ENCODE assay signal across 9 cellular contexts in genomic region chr19:18879579-18880373, GRCh38. TPM values are rescaled to one million over a fixed set of nuclear protein-coding genes. Genes with fewer than 3 reads are reported as not detected.
DNase-seq lines count a peak whose midpoint lies in the region; ATAC-seq and TF ChIP-seq lines count a peak whose summit lies in the region.
"Had no signal": no experiment of that assay in that cellular context is flagged by ENCODE, and none has a peak within 500 bp of the region (broad histone marks: within the 10 kb centered on the region; RNA-seq: fewer than 3 reads in every experiment).

No MANE protein-coding gene starts in this region.

- no peaks in the 10 kb centered on the region for H3F3A ChIP-seq in OCI-LY1 (ENCODE audit: insufficient read depth, low read length)

- H3K9me3 ChIP-seq in OCI-LY1 (ENCODE audit: low read length): 0 out of 2 replicates have a peak, but pooled peaks cover 3% of the 10 kb centered on the region
- H3K9me3 ChIP-seq in testis: no peaks in the 10 kb centered on the region

- H3K4me1 ChIP-seq in OCI-LY1 (ENCODE audit: insufficient read depth, low read length, severe bottlenecking): peaks cover 6% of the 10 kb centered on the region
- H3K4me1 ChIP-seq in testis: no peaks in the 10 kb centered on the region

- H3K36me3 ChIP-seq in OCI-LY1 (ENCODE audit: insufficient read depth, low read length): no peaks in the 10 kb centered on the region; the same call in 1 of the 2 replicates
- H3K36me3 ChIP-seq in testis (ENCODE audit: low read depth, missing control alignments): no peaks in the 10 kb centered on the region

- intact Hi-C loops in left ventricle myocardium superior (cut with micrococcal nuclease) (no loop called here), Right ventricle myocardium inferior (cut with DNase I) (no loop called here), testis (cut with DNase I; ENCODE audit: low total_unique reads) (no loop called here)

- H3K9me2 ChIP-seq in OCI-LY1 (ENCODE audit: low read depth, low read length): no peaks in the 10 kb centered on the region

- H3K27ac Mint-ChIP-seq in effector memory CD8-positive, alpha-beta T cell: peak overlapping the region in 1 of 2 donors; percentile 41
- H3K27ac Mint-ChIP-seq: stimulated activated naive CD8-positive, alpha-beta T cell treated with anti-CD3 and anti-CD28 coated beads, Interleukin-15, Interleukin-2, amounts not matched to agents 100 ng/mL and 50 ng/mL, for 24 hours had no signal

- peaks cover 0 to 5% of the 10 kb centered on the region in 2 donors for H3K4me1 Mint-ChIP-seq in effector memory CD8-positive, alpha-beta T cell (ENCODE audit: low read depth in 2 of 2)

- no peaks in the 10 kb centered on the region for H4K20me1 ChIP-seq in OCI-LY1 (ENCODE audit: insufficient read depth, low read length)

- DNase-seq in left ventricle myocardium superior: no peak
- DNase-seq in Right ventricle myocardium inferior (ENCODE audit: missing footprints): no peak
- no peak for DNase-seq in effector memory CD8-positive, alpha-beta T cell
- DNase-seq in testis: peak; percentile 67
- no peak for DNase-seq in Ammon's horn (ENCODE audit: low spot score)
- DNase-seq in cortex of kidney (lab: John Stamatoyannopoulos, UW): no peak
- DNase-seq in medulla oblongata (ENCODE audit: extremely low spot score): no peak

- H3K4me3 Mint-ChIP-seq in effector memory CD8-positive, alpha-beta T cell: no peak overlapping the region
- H3K4me3 Mint-ChIP-seq: stimulated activated naive CD8-positive, alpha-beta T cell treated with anti-CD3 and anti-CD28 coated beads, Interleukin-15, Interleukin-2, amounts not matched to agents 100 ng/mL and 50 ng/mL, for 24 hours had no signal

- ATAC-seq in left ventricle myocardium superior: peak; percentile 22
- no peak for ATAC-seq in Right ventricle myocardium inferior
- peak; percentile 66 for ATAC-seq in effector memory CD8-positive, alpha-beta T cell (replicated peaks)

- TF ChIP-seq POLR2A in testis (IDR thresholded peaks at IDR 0.05): no peak

- H3K4me3 ChIP-seq in OCI-LY1 (ENCODE audit: low read depth, low read length, poor library complexity, severe bottlenecking) (no peak overlapping the region), testis (no peak overlapping the region)

- H3K9me3 Mint-ChIP-seq in effector memory CD8-positive, alpha-beta T cell: no peaks in the 10 kb centered on the region
- H3K9me3 Mint-ChIP-seq: stimulated activated naive CD8-positive, alpha-beta T cell treated with anti-CD3 and anti-CD28 coated beads, Interleukin-15, Interleukin-2, amounts not matched to agents 100 ng/mL and 50 ng/mL, for 24 hours had no signal

- H3K36me3 Mint-ChIP-seq in effector memory CD8-positive, alpha-beta T cell (ENCODE audit: insufficient read depth): no peaks in the 10 kb centered on the region

- peak overlapping the region; percentile 28; the same call in 1 of the 2 replicates for H3K4me2 ChIP-seq in OCI-LY1 (ENCODE audit: low read length)

- H2AFZ ChIP-seq in OCI-LY1 (ENCODE audit: low read length): no peak overlapping the region

- 65 to 70% methylated on average over 13 of the region's 13 CpGs for WGBS in testis, 2 donors

- H3K79me2 ChIP-seq in OCI-LY1 (ENCODE audit: insufficient read depth, low read length): no peaks in the 10 kb centered on the region

- H3K27me3 ChIP-seq in OCI-LY1 (ENCODE audit: insufficient read depth, low read length) (no peaks in the 10 kb centered on the region), testis (no peaks in the 10 kb centered on the region)

- TF ChIP-seq CTCF in OCI-LY1 (IDR thresholded peaks at IDR 0.05; ENCODE audit: low read length) (no peak), testis (IDR thresholded peaks at IDR 0.05) (no peak)

- no peak overlapping the region for H3K9ac ChIP-seq in OCI-LY1 (ENCODE audit: low read length)

- no peaks in the 10 kb centered on the region for H3K27me3 Mint-ChIP-seq in effector memory CD8-positive, alpha-beta T cell
- H3K27me3 Mint-ChIP-seq: stimulated activated naive CD8-positive, alpha-beta T cell treated with anti-CD3 and anti-CD28 coated beads, Interleukin-15, Interleukin-2, amounts not matched to agents 100 ng/mL and 50 ng/mL, for 24 hours had no signal

- H3K27ac ChIP-seq in OCI-LY1 (ENCODE audit: low read depth, low read length, poor library complexity, severe bottlenecking): no peak overlapping the region
- no peak overlapping the region for H3K27ac ChIP-seq in testis

RNA-seq across cellular contexts. Expression of gene CERS1, which starts 16.2 kb away (rescaled TPM):
- total RNA-seq in left ventricle myocardium superior: 0.42 TPM
- total RNA-seq in Right ventricle myocardium inferior: 0.30 TPM
- total RNA-seq in testis: 10 to 100 TPM; 64.5 to 73.2 TPM
- 43.0 TPM for polyA plus RNA-seq in testis (ENCODE audit: insufficient read depth, low read depth, low replicate concordance)

RNA-seq across cellular contexts. Expression of gene COPE, which starts 39.4 kb away (rescaled TPM):
- 140 TPM for total RNA-seq in left ventricle myocardium superior
- total RNA-seq in Right ventricle myocardium inferior: 139 TPM
- total RNA-seq in testis: 100 to 1,000 TPM; 490 to 692 TPM
- 343 TPM for polyA plus RNA-seq in testis (ENCODE audit: insufficient read depth, low read depth, low replicate concordance)

RNA-seq across cellular contexts. Expression of gene DDX49, which starts 39.7 kb away (rescaled TPM):
- total RNA-seq in left ventricle myocardium superior: 22.2 TPM
- 25.6 TPM for total RNA-seq in Right ventricle myocardium inferior
- 10 to 100 TPM; 84.8 to 95.6 TPM for total RNA-seq in testis
- polyA plus RNA-seq in testis (ENCODE audit: insufficient read depth, low read depth, low replicate concordance): 65.6 TPM

RNA-seq across cellular contexts. Expression of gene UPF1, which starts 48.0 kb away (rescaled TPM):
- total RNA-seq in left ventricle myocardium superior (37.3 TPM), Right ventricle myocardium inferior (37.0 TPM), testis (100 to 1,000 TPM; 176 to 188 TPM)
- 99.0 TPM for polyA plus RNA-seq in testis (ENCODE audit: insufficient read depth, low read depth, low replicate concordance)

Comparison
In these comparisons a context has a peak if more than half of its experiments do, and no peak if none do; other contexts are left out.
1. RNA of gene CERS1, which starts 16.2 kb away (total RNA-seq): 64.5 to 73.2 TPM in testis; 0.42 TPM in left ventricle myocardium superior (single experiment) and 0.30 TPM in Right ventricle myocardium inferior (single experiment); every median in the first group is over 10 times any median in the second.